In genomic region chr1:234230414-234230862, GRCh38 we compare ENCODE assay signal across 8 cellular contexts.
DNase-seq lines count a peak whose midpoint lies in the region; ATAC-seq lines count a peak whose summit lies in the region.

No MANE protein-coding gene starts in this region.

- no peaks in the 10 kb centered on the region for H3K36me3 Mint-ChIP-seq in activated T-cell treated with anti-CD3 and anti-CD28 coated beads, Interleukin-2, amount 50 U/mL, for 72 hours (ENCODE audit: insufficient read depth in 2 of 2)
- H3K36me3 Mint-ChIP-seq in activated T-cell treated with anti-CD3 and anti-CD28 coated beads, Interleukin-2, amount 50 U/mL, for 24 hours (ENCODE audit: low read depth) = no peaks in the 10 kb centered on the region
- peaks cover 3% of the 10 kb centered on the region for H3K36me3 Mint-ChIP-seq in T-helper 17 cell (ENCODE audit: low read depth)

- no peaks in the 10 kb centered on the region for H3K9me3 ChIP-seq in T-helper 17 cell (ENCODE audit: control insufficient read depth, low read length, poor library complexity, severe bottlenecking)

- no peaks in the 10 kb centered on the region for H3K9me3 Mint-ChIP-seq in activated T-cell treated with anti-CD3 and anti-CD28 coated beads, Interleukin-2, amount 50 U/mL, for 72 hours
- H3K9me3 Mint-ChIP-seq in activated T-cell treated with anti-CD3 and anti-CD28 coated beads, Interleukin-2, amount 50 U/mL, for 24 hours = no peaks in the 10 kb centered on the region

- peaks cover 11% of the 10 kb centered on the region for H3K4me1 Mint-ChIP-seq in activated T-cell treated with anti-CD3 and anti-CD28 coated beads, Interleukin-2, amount 50 U/mL, for 72 hours (ENCODE audit: low read depth)
- peaks cover 9% of the 10 kb centered on the region for H3K4me1 Mint-ChIP-seq in activated T-cell treated with anti-CD3 and anti-CD28 coated beads, Interleukin-2, amount 50 U/mL, for 24 hours (ENCODE audit: low read depth)
- no peaks in the 10 kb centered on the region for H3K4me1 Mint-ChIP-seq in T-helper 17 cell

- peak in 1 of 2 donors; percentile 49 for ATAC-seq in activated T-cell treated with anti-CD3 and anti-CD28 coated beads, Interleukin-2, amount 50 U/mL, for 72 hours (replicated peaks in 1 of 2)
- ATAC-seq in HG03175 (IDR thresholded peaks at IDR 0.05; ENCODE audit: unreplicated experiment) (peak; percentile 71), T-helper 17 cell (no peak)

- peaks cover 32% of the 10 kb centered on the region for H3K27me3 Mint-ChIP-seq in activated T-cell treated with anti-CD3 and anti-CD28 coated beads, Interleukin-2, amount 50 U/mL, for 72 hours (ENCODE audit: low read depth)
- peaks cover 47% of the 10 kb centered on the region for H3K27me3 Mint-ChIP-seq in activated T-cell treated with anti-CD3 and anti-CD28 coated beads, Interleukin-2, amount 50 U/mL, for 24 hours
- peaks cover 56% of the 10 kb centered on the region for H3K27me3 Mint-ChIP-seq in T-helper 17 cell

- peak overlapping the region; percentile 37 for H3K27ac ChIP-seq in substantia nigra (ENCODE audit: low read depth, low read length, poor library complexity, severe bottlenecking)

- peak overlapping the region; percentile 48 to 62 for H3K4me3 Mint-ChIP-seq in activated T-cell treated with anti-CD3 and anti-CD28 coated beads, Interleukin-2, amount 50 U/mL, for 72 hours
- H3K4me3 Mint-ChIP-seq in activated T-cell treated with anti-CD3 and anti-CD28 coated beads, Interleukin-2, amount 50 U/mL, for 24 hours = no peak overlapping the region
- H3K4me3 Mint-ChIP-seq in T-helper 17 cell = peak overlapping the region; percentile 0

- H3K27ac Mint-ChIP-seq in activated T-cell treated with anti-CD3 and anti-CD28 coated beads, Interleukin-2, amount 50 U/mL, for 72 hours = no peak overlapping the region
- H3K27ac Mint-ChIP-seq in activated T-cell treated with anti-CD3 and anti-CD28 coated beads, Interleukin-2, amount 50 U/mL, for 24 hours = no peak overlapping the region
- no peak overlapping the region for H3K27ac Mint-ChIP-seq in T-helper 17 cell

- DNase-seq in activated T-cell treated with anti-CD3 and anti-CD28 coated beads, Interleukin-2, amount 50 U/mL, for 72 hours = no peak
- DNase-seq in activated T-cell treated with anti-CD3 and anti-CD28 coated beads, Interleukin-2, amount 50 U/mL, for 24 hours = no peak
- DNase-seq in T-helper 17 cell (no peak), substantia nigra (lab: John Stamatoyannopoulos, UW) (peak in 6 of 49 donors; percentile 6 to 31 (median 16)), GM03348 (ENCODE audit: low spot score) (no peak), AG08396 (ENCODE audit: low spot score) (no peak)
- DNase-seq in stimulated activated CD4-positive, alpha-beta T cell treated with anti-CD3 and anti-CD28 coated beads, Interleukin-12 subunit alpha, Interleukin-12 subunit beta, amount 100 ng/mL, for 4 hours = no peak
